In the genomic region with DNA sequence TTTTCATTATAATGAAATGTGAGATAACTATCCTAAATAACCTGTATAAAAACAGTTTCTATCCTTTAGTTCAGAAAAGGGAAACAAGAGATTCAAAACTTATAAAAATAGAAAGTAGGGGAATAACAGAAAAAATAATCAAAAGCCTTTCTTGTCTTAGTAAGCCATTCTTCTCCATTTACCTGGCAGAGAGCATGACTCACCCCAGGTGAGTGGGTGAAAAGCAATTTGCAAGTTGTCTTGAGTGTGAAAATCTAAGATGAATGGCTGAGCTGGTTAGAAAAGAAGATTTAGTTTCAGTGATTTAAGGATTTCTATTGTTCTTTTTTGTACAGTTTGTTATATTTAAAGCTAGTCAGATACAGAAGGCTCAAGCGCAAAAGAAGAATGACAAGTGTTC, we compare ENCODE assay signal across 20 cellular contexts.
DNase-seq lines count a peak whose midpoint lies in the region; ATAC-seq, FAIRE-seq and TF ChIP-seq lines count a peak whose summit lies in the region.
"Had no signal": no experiment of that assay in that cellular context is flagged by ENCODE, and none has a peak within 500 bp of the region (broad histone marks: within the 10 kb centered on the region; RNA-seq: fewer than 3 reads in every experiment).

No MANE protein-coding gene starts in this region.

- no peaks in the 10 kb centered on the region for H3K27me3 Mint-ChIP-seq in activated naive CD4-positive, alpha-beta T cell treated with anti-CD3 and anti-CD28 coated beads for 36 hours (ENCODE audit: low read depth)
- no peaks in the 10 kb centered on the region for H3K27me3 Mint-ChIP-seq in activated T-helper 1 cell treated with anti-CD3 and anti-CD28 coated beads, Interleukin-12 subunit alpha, Interleukin-12 subunit beta, Interleukin-2, Interleukin-4 antibody, amounts not matched to agents 30 ng/mL and 10 ng/mL and 1 ng/mL, durations not matched to agents 14 hours and 24 hours and 36 hours (ENCODE audit: insufficient read depth)
- H3K27me3 Mint-ChIP-seq: IgD-negative memory B cell had no signal

- no peak overlapping the region for H2AFZ ChIP-seq in keratinocyte (ENCODE audit: control insufficient read depth, low read length)

- H3K79me2 ChIP-seq in keratinocyte (ENCODE audit: control insufficient read depth, insufficient read depth, low read length): no peaks in the 10 kb centered on the region

- intact Hi-C loops in activated naive CD4-positive, alpha-beta T cell treated with anti-CD3 and anti-CD28 coated beads for 36 hours (cut with micrococcal nuclease): no loop called here
- intact Hi-C loops in activated T-helper 1 cell treated with anti-CD3 and anti-CD28 coated beads, Interleukin-12 subunit alpha, Interleukin-12 subunit beta, Interleukin-2, Interleukin-4 antibody, amounts not matched to agents 30 ng/mL and 10 ng/mL and 1 ng/mL, durations not matched to agents 14 hours and 24 hours and 36 hours (cut with micrococcal nuclease): no loop called here

- H3K4me2 ChIP-seq in keratinocyte (ENCODE audit: control insufficient read depth, extremely low read depth, insufficient read depth, low read depth, low read length): peak overlapping the region; percentile 29
- H3K4me2 ChIP-seq: KMS-11 had no signal

- H3K36me3 Mint-ChIP-seq in activated naive CD4-positive, alpha-beta T cell treated with anti-CD3 and anti-CD28 coated beads for 36 hours (ENCODE audit: low read depth): no peaks in the 10 kb centered on the region
- no peaks in the 10 kb centered on the region for H3K36me3 Mint-ChIP-seq in activated T-helper 1 cell treated with anti-CD3 and anti-CD28 coated beads, Interleukin-12 subunit alpha, Interleukin-12 subunit beta, Interleukin-2, Interleukin-4 antibody, amounts not matched to agents 30 ng/mL and 10 ng/mL and 1 ng/mL, durations not matched to agents 14 hours and 24 hours and 36 hours (ENCODE audit: low read depth)
- H3K36me3 Mint-ChIP-seq: IgD-negative memory B cell had no signal

- dilution Hi-C loops in keratinocyte (cut with MboI; ENCODE audit: extremely low pct_ligation_motif_present, low sequenced_read_pairs): no loop called here

- H3K9me3 ChIP-seq in keratinocyte (ENCODE audit: control insufficient read depth, low read depth, low read length): no peaks in the 10 kb centered on the region
- H3K9me3 ChIP-seq: SJSA1 had no signal

- no peaks in the 10 kb centered on the region for H4K20me1 ChIP-seq in keratinocyte (ENCODE audit: control insufficient read depth, extremely low read depth, insufficient read depth, low read length)

- no peaks in the 10 kb centered on the region for H3K4me1 Mint-ChIP-seq in activated naive CD4-positive, alpha-beta T cell treated with anti-CD3 and anti-CD28 coated beads for 36 hours (ENCODE audit: low read depth)
- no peaks in the 10 kb centered on the region for H3K4me1 Mint-ChIP-seq in activated T-helper 1 cell treated with anti-CD3 and anti-CD28 coated beads, Interleukin-12 subunit alpha, Interleukin-12 subunit beta, Interleukin-2, Interleukin-4 antibody, amounts not matched to agents 30 ng/mL and 10 ng/mL and 1 ng/mL, durations not matched to agents 14 hours and 24 hours and 36 hours (ENCODE audit: low read depth)
- H3K4me1 Mint-ChIP-seq: IgD-negative memory B cell had no signal

- FAIRE-seq in bronchial epithelial cell (lab: Jason Lieb, UNC): no peak
- FAIRE-seq in keratinocyte (lab: Jason Lieb, UNC): peak; percentile 81
- FAIRE-seq: GM18507 had no signal

- H3K36me3 ChIP-seq in bronchial epithelial cell (ENCODE audit: control insufficient read depth, insufficient read depth, low read length) (no peaks in the 10 kb centered on the region), keratinocyte (ENCODE audit: control insufficient read depth in 2 of 2, extremely low read depth in 1 of 2, insufficient read depth in 2 of 2, low read length in 2 of 2) (no peaks in the 10 kb centered on the region)
- H3K36me3 ChIP-seq: SJSA1 had no signal

- no peak overlapping the region for H3K4me3 ChIP-seq in bronchial epithelial cell (ENCODE audit: low read depth, low read length)
- H3K4me3 ChIP-seq in keratinocyte (ENCODE audit: control insufficient read depth in 2 of 3, extremely low read depth in 1 of 3, insufficient read depth in 2 of 3, low read depth in 1 of 3, low read length in 3 of 3): no peak overlapping the region
- H3K4me3 ChIP-seq: SJSA1 had no signal

- H3K9ac ChIP-seq in keratinocyte (ENCODE audit: control insufficient read depth, extremely low read depth, insufficient read depth, low read length): no peak overlapping the region
- H3K9ac ChIP-seq: KMS-11 had no signal

- H3K9me1 ChIP-seq in keratinocyte (ENCODE audit: control insufficient read depth, extremely low read depth, insufficient read depth, low read length): no peaks in the 10 kb centered on the region

- peak; percentile 16 for DNase-seq in activated naive CD4-positive, alpha-beta T cell treated with anti-CD3 and anti-CD28 coated beads for 36 hours
- DNase-seq in activated naive CD4-positive, alpha-beta T cell treated with anti-CD3 and anti-CD28 coated beads, Interleukin-2, amount 50 U/mL, for 16 hours: no peak
- DNase-seq in bronchial epithelial cell (ENCODE audit: low read depth): peak; percentile 89
- peak; percentile 5 for DNase-seq in keratinocyte (ENCODE audit: low read depth, low spot score)
- DNase-seq in MV-4-11 (lab: John Stamatoyannopoulos, UW): no peak
- no peak for DNase-seq in activated T-helper 1 cell treated with anti-CD3 and anti-CD28 coated beads, Interleukin-12 subunit alpha, Interleukin-12 subunit beta, Interleukin-2, Interleukin-4 antibody, amounts not matched to agents 30 ng/mL and 10 ng/mL and 1 ng/mL, durations not matched to agents 14 hours and 24 hours and 36 hours (ENCODE audit: low spot score)
- DNase-seq: DMS153, H7, NCI-H1092 treated with DMSO at 0.1 percent for 48 hours, NCI-H1436, NCI-H187, NCI-H2081 treated with DMSO at 0.1 percent for 48 hours, NCI-H524 treated with DMSO at 0.1 percent for 48 hours, NCI-H774 had no signal

- TF ChIP-seq CTCF in bronchial epithelial cell (IDR thresholded peaks at IDR 0.05; ENCODE audit: insufficient read depth, low read length, severe bottlenecking) (no peak), keratinocyte (optimal IDR thresholded peaks at IDR 0.05 in 1 of 3, IDR thresholded peaks at IDR 0.05 in 1 of 3, conservative IDR thresholded peaks at IDR 0.05 in 1 of 3; ENCODE audit: extremely low read depth in 1 of 3, insufficient read depth in 2 of 3, low read length in 3 of 3) (no peak)

- H3K4me3 Mint-ChIP-seq in activated naive CD4-positive, alpha-beta T cell treated with anti-CD3 and anti-CD28 coated beads for 36 hours: no peak overlapping the region
- H3K4me3 Mint-ChIP-seq in activated T-helper 1 cell treated with anti-CD3 and anti-CD28 coated beads, Interleukin-12 subunit alpha, Interleukin-12 subunit beta, Interleukin-2, Interleukin-4 antibody, amounts not matched to agents 30 ng/mL and 10 ng/mL and 1 ng/mL, durations not matched to agents 14 hours and 24 hours and 36 hours: no peak overlapping the region
- H3K4me3 Mint-ChIP-seq: IgD-negative memory B cell had no signal

- CTCF ChIA-PET in activated naive CD4-positive, alpha-beta T cell treated with anti-CD3 and anti-CD28 coated beads for 36 hours (lab: Charles Lee): interaction anchor here (0.9 kb wide), 1 partner anchor 10 kb away, joined by 3 read pairs; no protein-coding TSS in a partner anchor

- H3K27ac ChIP-seq in keratinocyte (ENCODE audit: control insufficient read depth, insufficient read depth, low read length): no peak overlapping the region
- H3K27ac ChIP-seq: KMS-11, SJSA1 had no signal

- H3K27me3 ChIP-seq in bronchial epithelial cell (ENCODE audit: control insufficient read depth, insufficient read depth, low read length) (no peaks in the 10 kb centered on the region), keratinocyte (ENCODE audit: control insufficient read depth, extremely low read depth, insufficient read depth, low read length) (no peaks in the 10 kb centered on the region)
- H3K27me3 ChIP-seq: SJSA1 had no signal

- no peak overlapping the region for H3K27ac Mint-ChIP-seq in activated naive CD4-positive, alpha-beta T cell treated with anti-CD3 and anti-CD28 coated beads for 36 hours
- H3K27ac Mint-ChIP-seq in activated T-helper 1 cell treated with anti-CD3 and anti-CD28 coated beads, Interleukin-12 subunit alpha, Interleukin-12 subunit beta, Interleukin-2, Interleukin-4 antibody, amounts not matched to agents 30 ng/mL and 10 ng/mL and 1 ng/mL, durations not matched to agents 14 hours and 24 hours and 36 hours: no peak overlapping the region
- H3K27ac Mint-ChIP-seq: IgD-negative memory B cell had no signal

- H3K9me3 Mint-ChIP-seq in activated naive CD4-positive, alpha-beta T cell treated with anti-CD3 and anti-CD28 coated beads for 36 hours: no peaks in the 10 kb centered on the region
- H3K9me3 Mint-ChIP-seq in activated T-helper 1 cell treated with anti-CD3 and anti-CD28 coated beads, Interleukin-12 subunit alpha, Interleukin-12 subunit beta, Interleukin-2, Interleukin-4 antibody, amounts not matched to agents 30 ng/mL and 10 ng/mL and 1 ng/mL, durations not matched to agents 14 hours and 24 hours and 36 hours: peaks cover 4% of the 10 kb centered on the region

- peaks cover 15% of the 10 kb centered on the region for H3K4me1 ChIP-seq in keratinocyte (ENCODE audit: control insufficient read depth, extremely low read depth, insufficient read depth, low read length)
- H3K4me1 ChIP-seq: SJSA1 had no signal

- ATAC-seq in HG03342 (IDR thresholded peaks at IDR 0.05; ENCODE audit: unreplicated experiment): no peak
- ATAC-seq: Right ventricle myocardium inferior had no signal

Comparison
In these comparisons a context has a peak if more than half of its experiments do, and no peak if none do; other contexts are left out.
1. DNase-seq: peak in activated naive CD4-positive, alpha-beta T cell treated with anti-CD3 and anti-CD28 coated beads for 36 hours (single experiment), bronchial epithelial cell (single experiment) and keratinocyte (single experiment); none in activated naive CD4-positive, alpha-beta T cell treated with anti-CD3 and anti-CD28 coated beads, Interleukin-2, amount 50 U/mL, for 16 hours (single experiment), MV-4-11 (single experiment) and activated T-helper 1 cell treated with anti-CD3 and anti-CD28 coated beads, Interleukin-12 subunit alpha, Interleukin-12 subunit beta, Interleukin-2, Interleukin-4 antibody, amounts not matched to agents 30 ng/mL and 10 ng/mL and 1 ng/mL, durations not matched to agents 14 hours and 24 hours and 36 hours (single experiment).